9 cellular contexts compared by ENCODE assay signal in genomic region chr18:11040823-11041712, GRCh38.
DNase-seq lines count a peak whose midpoint lies in the region; ATAC-seq, FAIRE-seq and TF ChIP-seq lines count a peak whose summit lies in the region.
"Had no signal": no experiment of that assay in that cellular context is flagged by ENCODE, and none has a peak within 500 bp of the region (broad histone marks: within the 10 kb centered on the region; RNA-seq: fewer than 3 reads in every experiment).

No MANE protein-coding gene starts in this region.

- no peak for TF ChIP-seq EP300 in A549 (IDR thresholded peaks at IDR 0.05)
- no peak for TF ChIP-seq EP300 in sigmoid colon (IDR thresholded peaks at IDR 0.05)

- 7% methylated on average over 7 of the region's 7 CpGs for WGBS in A549 (ENCODE audit: missing lambda C conversion rate)
- WGBS in heart right ventricle, 2 donors: 35 to 40% methylated on average over 7 of the region's 7 CpGs
- WGBS in sigmoid colon, 2 donors: 25 to 40% methylated on average over 7 of the region's 7 CpGs

- H3K27me3 ChIP-seq in adipocyte (replicated peaks; ENCODE audit: control insufficient read depth, insufficient read depth, low read length) (peaks cover 3% of the 10 kb centered on the region), heart right ventricle (peaks cover 0 to 12% (median 0%) of the 10 kb centered on the region in 7 donors), sigmoid colon (no peaks in the 10 kb centered on the region)

- H3K4me1 ChIP-seq in A549: peaks cover 6% of the 10 kb centered on the region; the same call in 1 of the 3 replicates
- H3K4me1 ChIP-seq in adipocyte (ENCODE audit: control insufficient read depth, insufficient read depth, low read length): no peaks in the 10 kb centered on the region
- H3K4me1 ChIP-seq in heart right ventricle: peaks cover 0 to 3% (median 0%) of the 10 kb centered on the region in 9 donors
- no peaks in the 10 kb centered on the region for H3K4me1 ChIP-seq in sigmoid colon
- H3K4me1 ChIP-seq: HAP-1 had no signal

- ATAC-seq in A549 (peak in 1 of 2 experiments; percentile 68; a peak in 3 of 6 replicates), heart right ventricle (peak in 2 of 8 donors; percentile 62 to 72)

- CTCF ChIA-PET in A549 (lab: Yijun Ruan, JAX): interaction anchor here (0.6 to 2.9 kb wide), 18 partner anchors 9 to 494 kb away, joined by 3 to 13 read pairs (median 3); no protein-coding TSS in a partner anchor

- no peak overlapping the region for H3K9ac ChIP-seq in adipocyte (ENCODE audit: low read length)

- intact Hi-C loops in heart right ventricle (cut with DNase I): loop anchor here in 9 of 10 donors (2.0 to 10.0 kb wide), 6 partner anchors 104 to 479 kb away; partner anchors contain the start of gene PIEZO2 (in 1 of the 9)
- intact Hi-C loops in sigmoid colon (cut with DNase I): loop anchor here (5.0 kb wide), 2 partner anchors 189 to 1069 kb away; no protein-coding TSS in a partner anchor

- H3K27ac ChIP-seq in A549: no peak overlapping the region
- H3K27ac ChIP-seq in heart right ventricle: no peak overlapping the region
- no peak overlapping the region for H3K27ac ChIP-seq in sigmoid colon

- TF ChIP-seq POLR2A in A549 (IDR thresholded peaks at IDR 0.05; ENCODE audit: low read length) (no peak), NB4 (IDR thresholded peaks at IDR 0.05; ENCODE audit: extremely low read depth, insufficient read length) (no peak), sigmoid colon (IDR thresholded peaks at IDR 0.05) (no peak)

- H3K36me3 ChIP-seq in adipocyte (ENCODE audit: control insufficient read depth, insufficient read depth, low read length, severe bottlenecking) (no peaks in the 10 kb centered on the region), heart right ventricle (no peaks in the 10 kb centered on the region), sigmoid colon (no peaks in the 10 kb centered on the region)
- H3K36me3 ChIP-seq: HAP-1 had no signal

- H3K4me2 ChIP-seq in A549: peak overlapping the region; percentile 52

- H3K9me3 ChIP-seq in A549 (no peaks in the 10 kb centered on the region), adipocyte (ENCODE audit: control insufficient read depth, low read length) (peaks cover 4% of the 10 kb centered on the region), heart right ventricle (peaks cover 0 to 13% (median 0%) of the 10 kb centered on the region in 11 donors), sigmoid colon (peaks cover 0 to 2% (median 0%) of the 10 kb centered on the region in 4 donors)
- H3K9me3 ChIP-seq: HAP-1 had no signal

- peak; percentile 47 to 64 for TF ChIP-seq RAD21 in A549 (conservative IDR thresholded peaks at IDR 0.05 in 1 of 2, IDR thresholded peaks at IDR 0.05 in 1 of 2)

- TF ChIP-seq CTCF in A549 (IDR thresholded peaks at IDR 0.05) (peak; percentile 62), NB4 (IDR thresholded peaks at IDR 0.05; ENCODE audit: low read depth, low read length) (peak; percentile 73), heart right ventricle (IDR thresholded peaks at IDR 0.05) (peak; percentile 51 to 83 (median 77)), sigmoid colon (IDR thresholded peaks at IDR 0.05) (peak; percentile 34 to 77 (median 69))

- DNase-seq in A549 (ENCODE audit: low read depth in 1 of 2, low spot score in 1 of 2) (peak; percentile 13 to 26), GM04504 (ENCODE audit: low read depth) (peak; percentile 20), NB4 (ENCODE audit: low read depth) (peak; percentile 39), adipocyte (ENCODE audit: low read depth) (peak; percentile 87), heart right ventricle (peak in 1 of 2 donors; percentile 62), sigmoid colon (no peak), T-helper 2 cell (no peak)
- no peak for DNase-seq in activated CD8-positive, alpha-beta memory T cell treated with anti-CD3 and anti-CD28 coated beads, Interleukin-2, amount 50 U/mL, for 4 hours

- POLR2A ChIA-PET in A549 (lab: Yijun Ruan, JAX): no interaction called here

- no peak for FAIRE-seq in A549 (lab: Jason Lieb, UNC)

- H3K4me3 ChIP-seq in A549 (no peak overlapping the region), NB4 (ENCODE audit: low read depth, low read length) (no peak overlapping the region), adipocyte (ENCODE audit: low read length) (no peak overlapping the region), heart right ventricle (no peak overlapping the region), sigmoid colon (no peak overlapping the region)
- H3K4me3 ChIP-seq: HAP-1 had no signal

TF ChIP-seq in A549, 52 proteins besides CTCF, POLR2A, EP300 and RAD21:
- TF ChIP-seq SMC3 (IDR thresholded peaks at IDR 0.05) (peak; percentile 74), ELK1 (IDR thresholded peaks at IDR 0.05; ENCODE audit: low read depth, low read length) (no peak)

Comparison
In these comparisons a context has a peak if more than half of its experiments do, and no peak if none do; other contexts are left out.
1. DNase-seq: peak in A549 (2 of 2), GM04504 (single experiment), NB4 (single experiment) and adipocyte (single experiment); none in sigmoid colon (single experiment), T-helper 2 cell (0 of 5) and activated CD8-positive, alpha-beta memory T cell treated with anti-CD3 and anti-CD28 coated beads, Interleukin-2, amount 50 U/mL, for 4 hours (single experiment).
2. Peak in every context shown above with its lines, with median percentiles within 50 percentile points of each other: CTCF ChIP-seq.